ENCODE assay signal across 11 cellular contexts in the genomic region with DNA sequence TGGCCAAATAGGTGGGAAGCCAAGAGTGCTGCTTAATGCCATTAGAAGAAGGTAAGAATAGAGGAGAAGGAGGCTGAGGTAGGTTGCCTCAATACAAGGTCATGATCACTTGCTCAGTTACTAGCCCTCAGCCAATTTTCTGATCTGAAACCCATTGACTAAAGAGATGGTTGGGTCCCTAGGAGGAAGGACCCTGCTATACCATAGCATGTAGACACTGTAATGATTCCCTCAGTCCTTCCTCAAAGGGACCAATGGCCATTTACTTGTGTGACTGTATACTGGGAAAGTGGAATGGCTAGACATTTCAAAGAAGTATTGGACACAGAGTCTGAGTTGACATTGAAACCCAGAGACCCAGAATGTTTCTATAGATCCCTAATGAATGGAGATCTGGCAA.
"Had no signal": no experiment of that assay in that cellular context is flagged by ENCODE, and none has a peak within 500 bp of the region (broad histone marks: within the 10 kb centered on the region; RNA-seq: fewer than 3 reads in every experiment).

No MANE protein-coding gene starts in this region.

- H3K4me3 ChIP-seq: GM23248, GM23338, HAP-1 had no signal

- ATAC-seq: GM23338, HCT116 had no signal

- H3K27ac ChIP-seq: GM23248 had no signal

- H3K9me3 Mint-ChIP-seq: GM23338, H9, HFFc6 had no signal

- H2AFZ ChIP-seq: GM23248, GM23338 had no signal

- DNase-seq: GM23248, GOT3, H7, H9, HCEC 1CT, HFFc6 had no signal

- FAIRE-seq: H1, H54 had no signal

- H3K4me2 ChIP-seq: GM23338 had no signal

- H3K36me3 ChIP-seq: HAP-1 had no signal

- H3K27ac Mint-ChIP-seq: GM23338, H9, HFFc6 had no signal

- H3K9me3 ChIP-seq: HAP-1 had no signal

- H3K4me3 Mint-ChIP-seq: GM23338, H9, HFFc6 had no signal

- H3K4me1 ChIP-seq: HAP-1 had no signal

- H3K4me1 Mint-ChIP-seq: GM23338, H9 had no signal
